ENCODE assay signal across 18 cellular contexts in the genomic region with DNA sequence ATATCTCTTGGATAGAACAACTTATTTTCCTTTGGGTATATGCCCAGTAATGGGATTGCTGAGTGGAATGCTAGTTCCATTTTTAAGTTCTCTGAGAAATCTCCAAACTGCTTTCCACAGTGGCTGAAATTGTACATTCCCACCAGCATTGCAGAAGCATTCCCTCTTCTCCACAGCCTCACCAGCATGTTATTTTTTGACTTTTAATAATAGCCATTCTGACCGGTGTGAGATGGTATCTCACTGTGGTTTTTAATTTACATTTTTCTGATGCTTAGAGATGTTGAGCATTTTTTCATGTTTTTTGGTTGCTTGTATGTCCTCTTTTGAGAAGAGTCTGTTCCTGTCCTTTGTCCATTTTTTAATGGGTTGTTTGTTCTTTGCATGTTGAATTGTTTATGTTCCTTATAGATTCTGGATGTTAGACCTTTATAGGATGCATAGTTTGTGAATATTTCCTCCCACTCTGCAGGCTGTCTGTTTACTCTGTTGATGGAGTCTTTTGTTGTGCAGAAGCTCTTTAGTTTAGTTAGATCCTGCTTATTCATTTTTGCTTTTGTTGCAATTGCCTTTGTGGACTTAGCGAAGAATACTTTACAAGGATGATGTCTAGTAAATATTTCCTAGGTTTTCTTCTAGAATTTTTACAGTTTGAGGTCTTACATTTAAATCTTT.
DNase-seq lines count a peak whose midpoint lies in the region; ATAC-seq and TF ChIP-seq lines count a peak whose summit lies in the region.
"Had no signal": no experiment of that assay in that cellular context is flagged by ENCODE, and none has a peak within 500 bp of the region (broad histone marks: within the 10 kb centered on the region; RNA-seq: fewer than 3 reads in every experiment).

No MANE protein-coding gene starts in this region.

- intact Hi-C loops in breast epithelium (cut with DNase I; ENCODE audit: low total_unique reads) = no loop called here

- H2BK12ac ChIP-seq in trophoblast cell (ENCODE audit: low read length) = no peak overlapping the region

- peak overlapping the region; percentile 45 for H3K27ac Mint-ChIP-seq in HFFc6
- H3K27ac Mint-ChIP-seq in WTC11 = no peak overlapping the region
- H3K27ac Mint-ChIP-seq: B cell; CD4-positive, CD25-positive, alpha-beta regulatory T cell; T-cell had no signal

- no peak overlapping the region for H3K4me2 ChIP-seq in trophoblast cell (ENCODE audit: low read length)

- H3K4me3 Mint-ChIP-seq in HFFc6 (no peak overlapping the region), WTC11 (peak overlapping the region; percentile 5; the same call in 1 of the 2 replicates)
- H3K4me3 Mint-ChIP-seq: B cell; CD4-positive, CD25-positive, alpha-beta regulatory T cell; T-cell had no signal

- POLR2A ChIA-PET in BJ (lab: Charles Lee) = no interaction called here
- POLR2A ChIA-PET in WTC11 (lab: Charles Lee) = no interaction called here

- H3K4me1 ChIP-seq in trophoblast cell (ENCODE audit: control insufficient read depth in 1 of 2, insufficient read depth in 2 of 2, low read length in 2 of 2) = peaks cover 3% of the 10 kb centered on the region in 2 experiments
- H3K4me1 ChIP-seq in breast epithelium = no peaks in the 10 kb centered on the region
- no peaks in the 10 kb centered on the region for H3K4me1 ChIP-seq in gastroesophageal sphincter
- H3K4me1 ChIP-seq: Peyer's patch had no signal

- TF ChIP-seq CTCF in BJ (IDR thresholded peaks at IDR 0.05; ENCODE audit: insufficient read depth, low read depth, low read length) = no peak
- TF ChIP-seq CTCF in HFFc6 (IDR thresholded peaks at IDR 0.05) = no peak
- no peak for TF ChIP-seq CTCF in WTC11 (IDR thresholded peaks at IDR 0.05)
- TF ChIP-seq CTCF in breast epithelium (IDR thresholded peaks at IDR 0.05) = no peak
- TF ChIP-seq CTCF in gastroesophageal sphincter (IDR thresholded peaks at IDR 0.05) = no peak

- no peak overlapping the region for H3K23ac ChIP-seq in trophoblast cell (ENCODE audit: low read length)

- no peak for TF ChIP-seq EP300 in gastroesophageal sphincter (IDR thresholded peaks at IDR 0.05)

- no peak overlapping the region for H2BK120ac ChIP-seq in trophoblast cell (ENCODE audit: insufficient read depth, low read length, poor library complexity)

- no peak overlapping the region for H3K4ac ChIP-seq in trophoblast cell (ENCODE audit: low read depth, low read length)

- no peak overlapping the region for H2AFZ ChIP-seq in trophoblast cell (ENCODE audit: insufficient read depth, low read length, poor library complexity)

- H3K27ac ChIP-seq in trophoblast cell (ENCODE audit: low read depth, low read length) (no peak overlapping the region), breast epithelium (no peak overlapping the region), gastroesophageal sphincter (no peak overlapping the region)
- H3K27ac ChIP-seq: Peyer's patch had no signal

- H3K9me3 Mint-ChIP-seq in HFFc6 (peaks cover 4% of the 10 kb centered on the region; the same call in 1 of the 2 replicates), WTC11 (peaks cover 16% of the 10 kb centered on the region)

- no peak overlapping the region for H4K8ac ChIP-seq in trophoblast cell (ENCODE audit: low read depth, low read length)

- H2BK5ac ChIP-seq in trophoblast cell (ENCODE audit: low read depth, low read length, poor library complexity) = no peak overlapping the region

- CTCF ChIA-PET in BJ (lab: Yijun Ruan, JAX) = interaction anchor here (0.5 kb wide), 1 partner anchor 78 kb away, joined by 3 read pairs; no protein-coding TSS in a partner anchor
- CTCF ChIA-PET in WTC11 (lab: Charles Lee) = no interaction called here

- H3K36me3 ChIP-seq in BJ (ENCODE audit: control insufficient read depth, insufficient read depth, low read length) = no peaks in the 10 kb centered on the region
- H3K36me3 ChIP-seq in trophoblast cell (ENCODE audit: control insufficient read depth in 1 of 2, insufficient read depth in 2 of 2, low read length in 2 of 2) = peaks cover 0 to 2% of the 10 kb centered on the region in 2 experiments
- H3K36me3 ChIP-seq in breast epithelium = no peaks in the 10 kb centered on the region
- peaks cover 0 to 21% of the 10 kb centered on the region in 2 donors for H3K36me3 ChIP-seq in gastroesophageal sphincter
- H3K36me3 ChIP-seq: Peyer's patch had no signal

- DNase-seq in BJ (ENCODE audit: low read depth) = peak; percentile 51
- DNase-seq in HFFc6 = peak; percentile 69
- DNase-seq in WTC11 (ENCODE audit: low spot score) = no peak
- DNase-seq in trophoblast cell = peak; percentile 20 to 68
- DNase-seq in breast epithelium (ENCODE audit: low spot score in 2 of 2) = no peak
- DNase-seq in DMS53 (lab: John Stamatoyannopoulos, UW) = no peak
- DNase-seq: CD4-positive, CD25-positive, alpha-beta regulatory T cell; DMS79; MM.1S; NCI-H1048; NCI-H1436; NCI-H187 treated with DMSO at 0.1 percent for 48 hours; NCI-H2227 treated with DMSO at 0.1 percent for 48 hours; NCI-H524; Peyer's patch; T-cell had no signal

- no peak overlapping the region for H4K91ac ChIP-seq in trophoblast cell (ENCODE audit: low read depth, low read length)

- H3K36me3 Mint-ChIP-seq in HFFc6 (ENCODE audit: low read depth) (peaks cover 63% of the 10 kb centered on the region), WTC11 (no peaks in the 10 kb centered on the region)
- H3K36me3 Mint-ChIP-seq: CD4-positive, CD25-positive, alpha-beta regulatory T cell; T-cell had no signal

- H3K27me3 Mint-ChIP-seq in HFFc6 (ENCODE audit: insufficient read depth) = no peaks in the 10 kb centered on the region; the same call in 1 of the 2 replicates
- peaks cover 58% of the 10 kb centered on the region for H3K27me3 Mint-ChIP-seq in WTC11 (ENCODE audit: low read depth)
- H3K27me3 Mint-ChIP-seq: B cell; CD4-positive, CD25-positive, alpha-beta regulatory T cell had no signal

- no peak overlapping the region for H2AK5ac ChIP-seq in trophoblast cell (ENCODE audit: low read length)

- H3K27me3 ChIP-seq in BJ (ENCODE audit: control insufficient read depth, insufficient read depth, low read length) = no peaks in the 10 kb centered on the region
- H3K27me3 ChIP-seq in trophoblast cell (ENCODE audit: insufficient read depth, low read length) = no peaks in the 10 kb centered on the region
- no peaks in the 10 kb centered on the region for H3K27me3 ChIP-seq in breast epithelium
- H3K27me3 ChIP-seq in gastroesophageal sphincter = no peaks in the 10 kb centered on the region
- H3K27me3 ChIP-seq: Peyer's patch had no signal

- WGBS in trophoblast cell (ENCODE audit: extremely low coverage, insufficient coverage, insufficient read length) = no CpG with 5 or more reads among the region's 2 CpGs
- WGBS in gastroesophageal sphincter (ENCODE audit: low coverage in 1 of 2), 2 donors = 83 to 90% methylated on average over 1 to 2 of the region's 2 CpGs

- H3K79me1 ChIP-seq in trophoblast cell (ENCODE audit: low read length) = peaks cover 1% of the 10 kb centered on the region

- no peak overlapping the region for H3K9ac ChIP-seq in trophoblast cell (ENCODE audit: low read length)

- H3K4me3 ChIP-seq in BJ (ENCODE audit: low read depth, low read length) (no peak overlapping the region), trophoblast cell (ENCODE audit: low read depth, low read length) (no peak overlapping the region), breast epithelium (no peak overlapping the region), gastroesophageal sphincter (no peak overlapping the region)
- H3K4me3 ChIP-seq: Peyer's patch had no signal

- H4K12ac ChIP-seq in trophoblast cell (ENCODE audit: low read depth, low read length) = no peak overlapping the region

- H3K79me2 ChIP-seq in trophoblast cell (ENCODE audit: control insufficient read depth, insufficient read depth, low read length, poor library complexity) = no peaks in the 10 kb centered on the region

- no peak for TF ChIP-seq POLR2A in breast epithelium (IDR thresholded peaks at IDR 0.05)
- TF ChIP-seq POLR2A in gastroesophageal sphincter (IDR thresholded peaks at IDR 0.05) = no peak

- H3K9me3 ChIP-seq in trophoblast cell (ENCODE audit: insufficient read depth, low read depth, low read length) = no peaks in the 10 kb centered on the region
- H3K9me3 ChIP-seq in breast epithelium = no peaks in the 10 kb centered on the region
- H3K9me3 ChIP-seq in gastroesophageal sphincter = no peaks in the 10 kb centered on the region
- H3K9me3 ChIP-seq: Peyer's patch had no signal

- H3K14ac ChIP-seq in trophoblast cell (ENCODE audit: low read length) = no peak overlapping the region

- peaks cover 41% of the 10 kb centered on the region for H3K4me1 Mint-ChIP-seq in HFFc6 (ENCODE audit: low read depth)
- H3K4me1 Mint-ChIP-seq in WTC11 = peaks cover 30% of the 10 kb centered on the region
- H3K4me1 Mint-ChIP-seq: B cell; CD4-positive, CD25-positive, alpha-beta regulatory T cell; T-cell had no signal

- no peak for ATAC-seq in WTC11
- ATAC-seq in gastroesophageal sphincter = no peak
- ATAC-seq: T-cell had no signal

- H3K18ac ChIP-seq in trophoblast cell (ENCODE audit: low read length) = no peak overlapping the region

TF ChIP-seq in WTC11, 78 proteins besides CTCF, POLR2A, EP300 and RAD21:
- TF ChIP-seq SMAD3 (CRISPR knock-in tag; IDR thresholded peaks at IDR 0.05; ENCODE audit: borderline replicate concordance) = no peak
- TF ChIP-seq, protein P1, sequence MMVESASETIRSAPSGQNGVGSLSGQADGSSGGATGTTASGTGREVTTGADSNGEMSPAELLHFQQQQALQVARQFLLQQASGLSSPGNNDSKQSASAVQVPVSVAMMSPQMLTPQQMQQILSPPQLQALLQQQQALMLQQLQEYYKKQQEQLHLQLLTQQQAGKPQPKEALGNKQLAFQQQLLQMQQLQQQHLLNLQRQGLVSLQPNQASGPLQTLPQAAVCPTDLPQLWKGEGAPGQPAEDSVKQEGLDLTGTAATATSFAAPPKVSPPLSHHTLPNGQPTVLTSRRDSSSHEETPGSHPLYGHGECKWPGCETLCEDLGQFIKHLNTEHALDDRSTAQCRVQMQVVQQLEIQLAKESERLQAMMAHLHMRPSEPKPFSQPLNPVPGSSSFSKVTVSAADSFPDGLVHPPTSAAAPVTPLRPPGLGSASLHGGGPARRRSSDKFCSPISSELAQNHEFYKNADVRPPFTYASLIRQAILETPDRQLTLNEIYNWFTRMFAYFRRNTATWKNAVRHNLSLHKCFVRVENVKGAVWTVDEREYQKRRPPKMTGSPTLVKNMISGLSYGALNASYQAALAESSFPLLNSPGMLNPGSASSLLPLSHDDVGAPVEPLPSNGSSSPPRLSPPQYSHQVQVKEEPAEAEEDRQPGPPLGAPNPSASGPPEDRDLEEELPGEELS (CRISPR knock-in tag; IDR thresholded peaks at IDR 0.05) = peak; percentile 35; the same call in 1 of the 2 replicates
TF ChIP-seq in WTC11: peak in this region for 1.

Comparison
In these comparisons a context has a peak if more than half of its experiments do, and no peak if none do; other contexts are left out.
1. DNase-seq: peak in BJ (single experiment), HFFc6 (single experiment) and trophoblast cell (2 of 2); none in WTC11 (single experiment), breast epithelium (0 of 2) and DMS53 (single experiment).